Comparison of ENCODE assay signal across 19 cellular contexts in the genomic region with DNA sequence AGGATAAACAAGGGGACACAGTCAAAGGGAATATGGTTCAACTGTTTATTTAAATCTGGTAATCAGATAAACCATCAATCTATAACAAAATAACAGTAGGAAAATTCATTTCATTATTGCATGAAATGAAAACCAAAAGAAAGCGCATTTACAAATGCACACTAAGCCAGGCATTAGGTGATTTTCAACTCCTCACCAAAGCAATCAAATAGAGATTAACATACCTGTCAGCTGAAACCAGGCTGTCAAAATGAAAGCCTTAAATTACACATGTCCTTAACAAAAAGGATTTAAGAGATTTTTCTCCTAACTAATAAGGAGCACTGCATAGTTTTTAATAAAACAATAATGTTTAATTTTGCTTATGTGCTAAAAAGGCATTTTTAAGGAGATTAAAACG. TPM values are rescaled to one million over a fixed set of nuclear protein-coding genes. Genes with fewer than 3 reads are reported as not detected.
DNase-seq lines count a peak whose midpoint lies in the region; ATAC-seq and TF ChIP-seq lines count a peak whose summit lies in the region.
"Had no signal": no experiment of that assay in that cellular context is flagged by ENCODE, and none has a peak within 500 bp of the region (broad histone marks: within the 10 kb centered on the region; RNA-seq: fewer than 3 reads in every experiment).

No MANE protein-coding gene starts in this region.

- H3K36me3 Mint-ChIP-seq in activated CD4-positive, alpha-beta T cell treated with anti-CD3 and anti-CD28 coated beads for 36 hours (ENCODE audit: low read depth): peaks cover 15% of the 10 kb centered on the region
- no peaks in the 10 kb centered on the region for H3K36me3 Mint-ChIP-seq in progenitor cell of endocrine pancreas (ENCODE audit: insufficient read depth)

- peaks cover 45% of the 10 kb centered on the region for H3K4me1 ChIP-seq in left ventricle myocardium inferior

- H3K4me1 Mint-ChIP-seq in activated CD4-positive, alpha-beta T cell treated with anti-CD3 and anti-CD28 coated beads for 36 hours: peaks cover 41% of the 10 kb centered on the region
- peaks cover 31% of the 10 kb centered on the region for H3K4me1 Mint-ChIP-seq in progenitor cell of endocrine pancreas (ENCODE audit: low read depth)
- H3K4me1 Mint-ChIP-seq: B cell had no signal

- no peaks in the 10 kb centered on the region for H3K27me3 Mint-ChIP-seq in activated CD4-positive, alpha-beta T cell treated with anti-CD3 and anti-CD28 coated beads for 36 hours
- H3K27me3 Mint-ChIP-seq in progenitor cell of endocrine pancreas: no peaks in the 10 kb centered on the region
- H3K27me3 Mint-ChIP-seq: B cell had no signal

- H3K9me3 Mint-ChIP-seq in activated CD4-positive, alpha-beta T cell treated with anti-CD3 and anti-CD28 coated beads for 36 hours (ENCODE audit: low read depth): no peaks in the 10 kb centered on the region
- H3K9me3 Mint-ChIP-seq in progenitor cell of endocrine pancreas (ENCODE audit: low read depth): peaks cover 2% of the 10 kb centered on the region

- ATAC-seq in activated CD4-positive, alpha-beta T cell treated with anti-CD3 and anti-CD28 coated beads for 36 hours: peak; percentile 91
- ATAC-seq in Right ventricle myocardium superior (ENCODE audit: poor library complexity): no peak
- ATAC-seq: PC-3 had no signal

- H3K27ac ChIP-seq in left ventricle myocardium inferior (replicated peaks): peak overlapping the region; percentile 67

- no peak for DNase-seq in activated CD4-positive, alpha-beta T cell treated with anti-CD3 and anti-CD28 coated beads for 36 hours
- DNase-seq in activated CD4-positive, alpha-beta T cell treated with anti-CD3 and anti-CD28 coated beads for 48 hours: no peak
- DNase-seq in left ventricle myocardium inferior (no peak), Right ventricle myocardium superior (no peak), NCI-H82 treated with DMSO at 0.1 percent for 48 hours (lab: John Stamatoyannopoulos, UW; ENCODE audit: unreplicated experiment) (peak; percentile 21), progenitor cell of endocrine pancreas (ENCODE audit: low spot score, unreplicated experiment) (no peak), NCI-H526 treated with DMSO at 0.1 percent for 48 hours (lab: John Stamatoyannopoulos, UW) (no peak)
- DNase-seq in stimulated activated CD4-positive, alpha-beta T cell treated with anti-CD3 and anti-CD28 coated beads, Interleukin-4, amount 100 ng/mL, for 1 hour: no peak
- DNase-seq: DMS79 treated with DMSO at 0.1 percent for 48 hours, KG1, NCI-H1092, NCI-H1436, NCI-H187 treated with DMSO at 0.1 percent for 48 hours, NCI-H226, NCI-H510A treated with DMSO at 0.1 percent for 48 hours, NCI-H774, PC-3, RPMI8226 had no signal

- no peaks in the 10 kb centered on the region for H3K27me3 ChIP-seq in left ventricle myocardium inferior (ENCODE audit: low read depth)

- no peaks in the 10 kb centered on the region for H3K9me3 ChIP-seq in left ventricle myocardium inferior (replicated peaks)

- H3K36me3 ChIP-seq in left ventricle myocardium inferior: no peaks in the 10 kb centered on the region

- no peak for TF ChIP-seq CTCF in left ventricle myocardium inferior (IDR thresholded peaks at IDR 0.05; ENCODE audit: borderline replicate concordance)
- no peak for TF ChIP-seq CTCF in progenitor cell of endocrine pancreas (IDR thresholded peaks at IDR 0.05; ENCODE audit: unreplicated experiment)

- no peak overlapping the region for H3K4me3 Mint-ChIP-seq in activated CD4-positive, alpha-beta T cell treated with anti-CD3 and anti-CD28 coated beads for 36 hours
- H3K4me3 Mint-ChIP-seq in progenitor cell of endocrine pancreas (ENCODE audit: low read depth): no peak overlapping the region
- H3K4me3 Mint-ChIP-seq: B cell had no signal

- no peak overlapping the region for H3K4me3 ChIP-seq in left ventricle myocardium inferior

- intact Hi-C loops in activated CD4-positive, alpha-beta T cell treated with anti-CD3 and anti-CD28 coated beads for 36 hours (cut with DNase I, micrococcal nuclease): loop anchor here (1.0 kb wide), 2 partner anchors 12 to 13 kb away; no protein-coding TSS in a partner anchor
- intact Hi-C loops in left ventricle myocardium inferior (cut with micrococcal nuclease): no loop called here
- intact Hi-C loops in Right ventricle myocardium superior (cut with DNase I): no loop called here

- no peak overlapping the region for H3K27ac Mint-ChIP-seq in activated CD4-positive, alpha-beta T cell treated with anti-CD3 and anti-CD28 coated beads for 36 hours
- peak overlapping the region; percentile 15 for H3K27ac Mint-ChIP-seq in progenitor cell of endocrine pancreas
- H3K27ac Mint-ChIP-seq: B cell had no signal

- POLR2A ChIA-PET in activated CD4-positive, alpha-beta T cell treated with anti-CD3 and anti-CD28 coated beads for 36 hours (lab: Charles Lee): interaction anchor here (0.9 kb wide), 1 partner anchor 12 kb away, joined by 3 read pairs; no protein-coding TSS in a partner anchor

- CTCF ChIA-PET in activated CD4-positive, alpha-beta T cell treated with anti-CD3 and anti-CD28 coated beads for 36 hours (lab: Charles Lee): interaction anchor here (1.3 kb wide), 1 partner anchor 13 kb away, joined by 3 read pairs; no protein-coding TSS in a partner anchor

RNA-seq across cellular contexts. Expression of a gene that starts 23.0 kb away (rescaled TPM):
- total RNA-seq in activated CD4-positive, alpha-beta T cell treated with anti-CD3 and anti-CD28 coated beads for 36 hours: 10 to 100 TPM; 42.1 to 44.5 TPM
- 23.2 TPM for total RNA-seq in left ventricle myocardium inferior
- 16.9 TPM for total RNA-seq in Right ventricle myocardium superior
- total RNA-seq in progenitor cell of endocrine pancreas: 21.1 and 22.9 TPM in 2 replicates

Comparison
In these comparisons a context has a peak if more than half of its experiments do, and no peak if none do; other contexts are left out.
1. intact Hi-C loops: an anchor here in activated CD4-positive, alpha-beta T cell treated with anti-CD3 and anti-CD28 coated beads for 36 hours (1.0 kb wide); none called in left ventricle myocardium inferior and Right ventricle myocardium superior.